9 cellular contexts compared by ENCODE assay signal in genomic region chr15:34984884-34985630, GRCh38. TPM values are rescaled to one million over a fixed set of nuclear protein-coding genes. Genes with fewer than 3 reads are reported as not detected.
A peak's percentile ranks its signal among the peaks of the same experiment; 100 is the strongest.
DNase-seq lines count a peak whose midpoint lies in the region; ATAC-seq and TF ChIP-seq lines count a peak whose summit lies in the region.
"Had no signal": no experiment of that assay in that cellular context is flagged by ENCODE, and none has a peak within 500 bp of the region (broad histone marks: within the 10 kb centered on the region; RNA-seq: fewer than 3 reads in every experiment).

No MANE protein-coding gene starts in this region.

- H3K4me2 ChIP-seq in BLaER1 treated with 17β-estradiol and CSF1 and Interleukin-3, amounts not matched to agents 10 nM and 100 nM = peak overlapping the region; percentile 85 to 99 (median 96)
- H3K4me2 ChIP-seq in Karpas-422 (ENCODE audit: low read depth, low read length, poor library complexity, severe bottlenecking) = peak overlapping the region; percentile 3

- in situ Hi-C loops in G401 (cut with HindIII; ENCODE audit: low sequenced_read_pairs) = no loop called here

- no peak for ATAC-seq in lung (ENCODE audit: insufficient read depth, low FRiP score)
- no peak for ATAC-seq in HG03039 (IDR thresholded peaks at IDR 0.05; ENCODE audit: unreplicated experiment)

- H2AFZ ChIP-seq in Karpas-422 (ENCODE audit: low read length) = no peak overlapping the region

- no peaks in the 10 kb centered on the region for H3K27me3 ChIP-seq in BLaER1 treated with 17β-estradiol and CSF1 and Interleukin-3, amounts not matched to agents 10 nM and 100 nM
- H3K27me3 ChIP-seq in Karpas-422 (ENCODE audit: low read length) = no peaks in the 10 kb centered on the region
- no peaks in the 10 kb centered on the region for H3K27me3 ChIP-seq in lung (ENCODE audit: control insufficient read depth, insufficient read depth)

- peak overlapping the region in 4 of 11 experiments; percentile 30 to 98 (median 95); a peak in 2 of 22 replicates for H3K9ac ChIP-seq in BLaER1 treated with 17β-estradiol and CSF1 and Interleukin-3, amounts not matched to agents 10 nM and 100 nM
- H3K9ac ChIP-seq in Karpas-422 (ENCODE audit: low read length) = no peak overlapping the region

- no peak for TF ChIP-seq CTCF in lung (IDR thresholded peaks at IDR 0.05; ENCODE audit: control extremely low read depth, extremely low read depth)

- peaks cover 26 to 41% (median 35%) of the 10 kb centered on the region in 10 experiments for H3K4me1 ChIP-seq in BLaER1 treated with 17β-estradiol and CSF1 and Interleukin-3, amounts not matched to agents 10 nM and 100 nM
- H3K4me1 ChIP-seq in Karpas-422 (ENCODE audit: low read length) = peaks cover 29% of the 10 kb centered on the region
- H3K4me1 ChIP-seq in lung (ENCODE audit: control insufficient read depth in 2 of 2, insufficient read depth in 2 of 2, low read length in 2 of 2) = peaks cover 2 to 10% of the 10 kb centered on the region in 2 donors

- H3K9me3 ChIP-seq in BLaER1 treated with 17β-estradiol and CSF1 and Interleukin-3, amounts not matched to agents 10 nM and 100 nM (replicated peaks in 1 of 11) = no peaks in the 10 kb centered on the region
- H3K9me3 ChIP-seq in Karpas-422 (ENCODE audit: low read length) (no peaks in the 10 kb centered on the region), lung (ENCODE audit: control insufficient read depth in 2 of 2, insufficient read depth in 1 of 2, low read length in 1 of 2) (no peaks in the 10 kb centered on the region)

- H3K4me3 ChIP-seq in BLaER1 treated with 17β-estradiol and CSF1 and Interleukin-3, amounts not matched to agents 10 nM and 100 nM = 0 out of 20 replicates have a peak overlapping the region, but pooled peaks of 1 of the 10 experiments have one; percentile 85
- H3K4me3 ChIP-seq in Karpas-422 (ENCODE audit: low read length) (no peak overlapping the region), lung (no peak overlapping the region)

- DNase-seq in Karpas-422 (no peak), caudate nucleus (lab: John Stamatoyannopoulos, UW) (peak in 6 of 61 donors; percentile 1 to 33 (median 6)), lung (ENCODE audit: low spot score) (peak; percentile 39), NCI-H1105 treated with DMSO at 0.1 percent for 48 hours (lab: John Stamatoyannopoulos, UW) (no peak), G401 (ENCODE audit: low spot score) (no peak), mucosa of gallbladder (ENCODE audit: low spot score) (no peak)
- DNase-seq: NCI-H2081 had no signal

- peak overlapping the region in 1 of 11 experiments; percentile 50; a peak in 4 of 22 replicates for H3K27ac ChIP-seq in BLaER1 treated with 17β-estradiol and CSF1 and Interleukin-3, amounts not matched to agents 10 nM and 100 nM
- H3K27ac ChIP-seq in Karpas-422 (ENCODE audit: low read length) (no peak overlapping the region), caudate nucleus (ENCODE audit: low read depth, low read length) (peak overlapping the region; percentile 26), lung (ENCODE audit: low read depth in 1 of 2, low read length in 1 of 2) (peak overlapping the region; percentile 22 to 26)

- 44 to 59% methylated on average over 9 of the region's 9 CpGs for WGBS in lung, 2 donors

- H3K79me2 ChIP-seq in Karpas-422 (ENCODE audit: low read length) = peaks cover 64% of the 10 kb centered on the region

- peaks cover 33 to 70% (median 59%) of the 10 kb centered on the region in 11 experiments for H3K36me3 ChIP-seq in BLaER1 treated with 17β-estradiol and CSF1 and Interleukin-3, amounts not matched to agents 10 nM and 100 nM
- peaks cover 38% of the 10 kb centered on the region; the same call in 1 of the 2 replicates for H3K36me3 ChIP-seq in Karpas-422 (ENCODE audit: insufficient read depth, low read length)
- peaks cover 2 to 3% of the 10 kb centered on the region in 2 donors for H3K36me3 ChIP-seq in lung (ENCODE audit: control insufficient read depth in 2 of 2, insufficient read depth in 2 of 2, low read length in 2 of 2)

- peaks cover 5 to 67% (median 38%) of the 10 kb centered on the region in 11 experiments; a peak in 19 of 22 replicates for H4K20me1 ChIP-seq in BLaER1 treated with 17β-estradiol and CSF1 and Interleukin-3, amounts not matched to agents 10 nM and 100 nM
- H4K20me1 ChIP-seq in Karpas-422 (ENCODE audit: insufficient read depth, low read depth, low read length) = peaks cover 18% of the 10 kb centered on the region

- H3K9me2 ChIP-seq in Karpas-422 (replicated peaks; ENCODE audit: insufficient read depth, low read length) = no peaks in the 10 kb centered on the region

RNA-seq across cellular contexts. Expression of gene ZNF770, which starts 3.0 kb away (rescaled TPM):
- total RNA-seq in Karpas-422 (2014; rRNA removed; shearing (Covaris generic); ENCODE audit: low replicate concordance) = 22.3 and 47.5 TPM in 2 replicates
- total RNA-seq in lung (10 to 100 TPM; 27.8 to 38.3 TPM), mucosa of gallbladder (26.0 TPM)
- polyA plus RNA-seq in lung = 10 to 100 TPM in 1 of 2 donors, 1 to 10 TPM in 1; 8.2 to 10.2 TPM
- total RNA-seq in G401 (2014; rRNA removed; shearing (Covaris generic)) = 55.4 and 97.1 TPM in 2 replicates

RNA-seq across cellular contexts. Expression of gene AQR, which starts 15.5 kb away (rescaled TPM):
- 27.1 and 51.4 TPM in 2 replicates for total RNA-seq in Karpas-422 (2014; rRNA removed; shearing (Covaris generic); ENCODE audit: low replicate concordance)
- total RNA-seq in lung (10 to 100 TPM; 24.7 to 41.3 TPM), mucosa of gallbladder (20.8 TPM)
- 10 to 100 TPM in 1 of 2 donors, 1 to 10 TPM in 1; 9.2 to 14.5 TPM for polyA plus RNA-seq in lung
- total RNA-seq in G401 (2014; rRNA removed; shearing (Covaris generic)) = 66.6 and 117 TPM in 2 replicates
